ENCODE assay signal across 21 cellular contexts in the genomic region with DNA sequence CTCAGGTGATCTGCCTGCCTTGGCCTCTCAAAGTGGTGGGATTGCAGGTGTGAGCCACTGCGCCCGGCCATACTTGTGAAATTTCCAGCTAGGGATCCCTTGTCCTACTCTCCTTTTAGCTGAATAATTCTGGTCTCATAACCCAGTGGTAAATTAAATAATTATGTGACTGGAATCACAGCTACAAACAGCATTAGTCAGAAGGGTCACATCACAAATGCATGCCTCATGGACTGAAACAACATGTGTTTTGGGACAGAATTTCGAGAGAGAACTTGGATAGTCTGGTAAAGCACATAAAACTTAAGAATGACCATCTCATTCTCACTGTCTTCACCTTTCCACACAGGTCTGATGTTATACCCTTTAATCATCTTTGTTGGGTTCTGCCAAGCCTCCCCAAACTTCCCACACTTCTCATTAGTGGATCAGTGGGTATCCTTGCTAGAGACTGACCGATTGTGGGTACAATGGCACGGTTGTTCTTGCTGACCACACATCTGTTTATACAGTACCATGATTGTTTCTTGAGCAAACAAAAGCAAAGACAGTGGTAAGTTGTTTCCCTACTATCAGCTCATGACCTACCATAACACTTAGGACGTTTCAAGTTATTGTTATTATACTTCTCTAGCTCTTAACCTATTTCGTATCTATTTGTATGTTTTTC. TPM values are rescaled to one million over a fixed set of nuclear protein-coding genes. Genes with fewer than 3 reads are reported as not detected.
DNase-seq lines count a peak whose midpoint lies in the region; ATAC-seq and TF ChIP-seq lines count a peak whose summit lies in the region.
"Had no signal": no experiment of that assay in that cellular context is flagged by ENCODE, and none has a peak within 500 bp of the region (broad histone marks: within the 10 kb centered on the region; RNA-seq: fewer than 3 reads in every experiment).

No MANE protein-coding gene starts in this region.

- peaks cover 7% of the 10 kb centered on the region for H3K27me3 Mint-ChIP-seq in activated CD8-positive, alpha-beta T cell treated with anti-CD3 and anti-CD28 coated beads, Interleukin-2, amount 10 ng/mL, durations not matched to agents 7 days and 5 days (ENCODE audit: low read depth)
- peaks cover 2% of the 10 kb centered on the region for H3K27me3 Mint-ChIP-seq in CD8-positive, alpha-beta T cell (ENCODE audit: low read depth)
- H3K27me3 Mint-ChIP-seq: activated CD4-positive, alpha-beta T cell treated with anti-CD3 and anti-CD28 coated beads for 36 hours had no signal

- peak overlapping the region; percentile 23 to 100 (median 96) for H3K27ac ChIP-seq in dorsolateral prefrontal cortex
- H3K27ac ChIP-seq in CD8-positive, alpha-beta T cell (ENCODE audit: low read depth, low read length) = no peak overlapping the region
- H3K27ac ChIP-seq: gastrocnemius medialis, neutrophil, tibial nerve had no signal

- peak; percentile 58 for DNase-seq in AG08395 (ENCODE audit: low spot score)
- DNase-seq in HuH-7 (ENCODE audit: low spot score) = peak; percentile 58
- DNase-seq in dorsolateral prefrontal cortex = peak in 5 of 10 donors; percentile 39 to 83 (median 60)
- peak; percentile 79 for DNase-seq in midbrain (lab: John Stamatoyannopoulos, UW)
- DNase-seq in activated CD8-positive, alpha-beta T cell treated with anti-CD3 and anti-CD28 coated beads, Interleukin-2, amount 10 ng/mL, durations not matched to agents 7 days and 5 days = no peak
- DNase-seq in CD8-positive, alpha-beta T cell = no peak
- DNase-seq in mesenteric fat pad (ENCODE audit: low spot score) = no peak
- DNase-seq: activated CD4-positive, alpha-beta T cell treated with anti-CD3 and anti-CD28 coated beads for 36 hours; gastrocnemius medialis; mesendoderm; SIG-M5; stimulated activated CD4-positive, alpha-beta T cell treated with anti-CD3 and anti-CD28 coated beads, Interleukin-4, amount 100 ng/mL, for 24 hours; T-helper 9 cell had no signal

- no peak overlapping the region for H3K4me3 Mint-ChIP-seq in activated CD8-positive, alpha-beta T cell treated with anti-CD3 and anti-CD28 coated beads, Interleukin-2, amount 10 ng/mL, durations not matched to agents 7 days and 5 days
- H3K4me3 Mint-ChIP-seq in CD8-positive, alpha-beta T cell = no peak overlapping the region
- H3K4me3 Mint-ChIP-seq: activated CD4-positive, alpha-beta T cell treated with anti-CD3 and anti-CD28 coated beads for 36 hours; activated naive CD8-positive, alpha-beta T cell had no signal

- intact Hi-C loops in dorsolateral prefrontal cortex (cut with DNase I) = no loop called here
- intact Hi-C loops in CD8-positive, alpha-beta T cell (cut with DNase I, micrococcal nuclease) = no loop called here

- no peak overlapping the region for H3K27ac Mint-ChIP-seq in activated CD8-positive, alpha-beta T cell treated with anti-CD3 and anti-CD28 coated beads, Interleukin-2, amount 10 ng/mL, durations not matched to agents 7 days and 5 days
- no peak overlapping the region for H3K27ac Mint-ChIP-seq in CD8-positive, alpha-beta T cell
- H3K27ac Mint-ChIP-seq: activated CD4-positive, alpha-beta T cell treated with anti-CD3 and anti-CD28 coated beads for 36 hours; activated naive CD8-positive, alpha-beta T cell had no signal

- H3K9me3 ChIP-seq in CD8-positive, alpha-beta T cell (ENCODE audit: low read length) = no peaks in the 10 kb centered on the region
- H3K9me3 ChIP-seq: gastrocnemius medialis, neutrophil, tibial nerve had no signal

- no peak for ATAC-seq in GM21423 (IDR thresholded peaks at IDR 0.05; ENCODE audit: unreplicated experiment)
- no peak for ATAC-seq in activated CD8-positive, alpha-beta T cell treated with anti-CD3 and anti-CD28 coated beads, Interleukin-2, amount 10 ng/mL, durations not matched to agents 7 days and 5 days
- no peak for ATAC-seq in CD8-positive, alpha-beta T cell
- ATAC-seq: activated CD4-positive, alpha-beta T cell treated with anti-CD3 and anti-CD28 coated beads for 36 hours; gastrocnemius medialis; HCT116; K562 had no signal

- peak in 4 of 56 donors; percentile 10 to 27 (median 13) for TF ChIP-seq CTCF in dorsolateral prefrontal cortex (IDR thresholded peaks at IDR 0.05 in 54 of 56, conservative IDR thresholded peaks at IDR 0.05 in 2 of 56; ENCODE audit: low read depth in 1 of 56, partially characterized antibody in 56 of 56)
- no peak for TF ChIP-seq CTCF in CD8-positive, alpha-beta T cell (IDR thresholded peaks at IDR 0.05)

- H3K4me1 Mint-ChIP-seq in activated CD8-positive, alpha-beta T cell treated with anti-CD3 and anti-CD28 coated beads, Interleukin-2, amount 10 ng/mL, durations not matched to agents 7 days and 5 days (ENCODE audit: low read depth) = no peaks in the 10 kb centered on the region
- no peaks in the 10 kb centered on the region for H3K4me1 Mint-ChIP-seq in CD8-positive, alpha-beta T cell (ENCODE audit: low read depth)

- no peaks in the 10 kb centered on the region for H3K9me3 Mint-ChIP-seq in activated CD8-positive, alpha-beta T cell treated with anti-CD3 and anti-CD28 coated beads, Interleukin-2, amount 10 ng/mL, durations not matched to agents 7 days and 5 days (ENCODE audit: insufficient read depth)
- no peaks in the 10 kb centered on the region for H3K9me3 Mint-ChIP-seq in CD8-positive, alpha-beta T cell

- POLR2A ChIA-PET in activated CD8-positive, alpha-beta T cell treated with anti-CD3 and anti-CD28 coated beads, Interleukin-2, amount 10 ng/mL, durations not matched to agents 7 days and 5 days (lab: Charles Lee) = no interaction called here
- POLR2A ChIA-PET in CD8-positive, alpha-beta T cell (lab: Charles Lee) = no interaction called here

- peak overlapping the region in 5 of 59 donors; percentile 5 to 30 (median 23) for H3K4me3 ChIP-seq in dorsolateral prefrontal cortex
- H3K4me3 ChIP-seq in CD8-positive, alpha-beta T cell (ENCODE audit: low read depth, low read length) = no peak overlapping the region
- H3K4me3 ChIP-seq: gastrocnemius medialis, K562, tibial nerve had no signal

- H3K4me1 ChIP-seq in CD8-positive, alpha-beta T cell (ENCODE audit: insufficient read depth, low read length) = no peaks in the 10 kb centered on the region
- H3K4me1 ChIP-seq: gastrocnemius medialis had no signal

- no peaks in the 10 kb centered on the region for H3K27me3 ChIP-seq in dorsolateral prefrontal cortex
- H3K27me3 ChIP-seq in CD8-positive, alpha-beta T cell (ENCODE audit: insufficient read depth, low read length) = no peaks in the 10 kb centered on the region
- H3K27me3 ChIP-seq: gastrocnemius medialis, neutrophil, tibial nerve had no signal

- H3K36me3 Mint-ChIP-seq in activated CD8-positive, alpha-beta T cell treated with anti-CD3 and anti-CD28 coated beads, Interleukin-2, amount 10 ng/mL, durations not matched to agents 7 days and 5 days (ENCODE audit: low read depth) = no peaks in the 10 kb centered on the region
- no peaks in the 10 kb centered on the region for H3K36me3 Mint-ChIP-seq in CD8-positive, alpha-beta T cell
- H3K36me3 Mint-ChIP-seq: activated naive CD8-positive, alpha-beta T cell had no signal

- CTCF ChIA-PET in activated CD8-positive, alpha-beta T cell treated with anti-CD3 and anti-CD28 coated beads, Interleukin-2, amount 10 ng/mL, durations not matched to agents 7 days and 5 days (lab: Charles Lee) = interaction anchor here (1.0 kb wide), 2 partner anchors 10 to 31 kb away, joined by 3 to 4 read pairs; no protein-coding TSS in a partner anchor
- CTCF ChIA-PET in CD8-positive, alpha-beta T cell (lab: Charles Lee) = interaction anchor here (0.7 to 1.4 kb wide), 3 partner anchors 30 to 156 kb away, joined by 3 read pairs; no protein-coding TSS in a partner anchor

- no peaks in the 10 kb centered on the region for H3K36me3 ChIP-seq in CD8-positive, alpha-beta T cell (ENCODE audit: insufficient read depth, low read length)
- H3K36me3 ChIP-seq: gastrocnemius medialis, neutrophil, tibial nerve had no signal

RNA-seq across cellular contexts. Expression of gene GPRC5D, which starts 5.1 kb away (rescaled TPM):
- total RNA-seq in dorsolateral prefrontal cortex (under 1 TPM in 2 of 120 experiments, not detected in 118; 0.45 to 0.73 TPM), mesenteric fat pad (not detected)
- total RNA-seq in activated CD8-positive, alpha-beta T cell treated with anti-CD3 and anti-CD28 coated beads, Interleukin-2, amount 10 ng/mL, durations not matched to agents 7 days and 5 days = not detected
- not detected for total RNA-seq in CD8-positive, alpha-beta T cell
- total RNA-seq: activated CD4-positive, alpha-beta T cell treated with anti-CD3 and anti-CD28 coated beads for 36 hours; cardiac septum; G401; gastrocnemius medialis; K562; tibial nerve had no signal

RNA-seq across cellular contexts. Expression of gene HEBP1, which starts 53.2 kb away (rescaled TPM):
- total RNA-seq in dorsolateral prefrontal cortex (10 to 100 TPM; 24.8 to 61.5 (median 37.8) TPM), mesenteric fat pad (83.8 TPM)
- total RNA-seq in activated CD8-positive, alpha-beta T cell treated with anti-CD3 and anti-CD28 coated beads, Interleukin-2, amount 10 ng/mL, durations not matched to agents 7 days and 5 days = 10 to 100 TPM; 13.2 to 14.6 TPM
- total RNA-seq in CD8-positive, alpha-beta T cell = 1 to 10 TPM; 4.6 to 5.6 TPM

RNA-seq across cellular contexts. Expression of gene GPRC5A, which starts 55.5 kb away (rescaled TPM):
- total RNA-seq in dorsolateral prefrontal cortex (10 to 100 TPM in 1 of 120 experiments, 1 to 10 TPM in 51, under 1 TPM in 66, not detected in 2; 0.07 to 26.8 (median 0.88) TPM), mesenteric fat pad (41.5 TPM)
- total RNA-seq in activated CD8-positive, alpha-beta T cell treated with anti-CD3 and anti-CD28 coated beads, Interleukin-2, amount 10 ng/mL, durations not matched to agents 7 days and 5 days = not detected
- total RNA-seq in CD8-positive, alpha-beta T cell = not detected

Comparison
In these comparisons a context has a peak if more than half of its experiments do, and no peak if none do; other contexts are left out.
1. DNase-seq: peak in AG08395 (single experiment), HuH-7 (single experiment) and midbrain (single experiment); none in activated CD8-positive, alpha-beta T cell treated with anti-CD3 and anti-CD28 coated beads, Interleukin-2, amount 10 ng/mL, durations not matched to agents 7 days and 5 days (single experiment), CD8-positive, alpha-beta T cell (0 of 7) and mesenteric fat pad (single experiment).